Comparison of ENCODE assay signal across 9 cellular contexts in genomic region chr14:20624495-20625070, GRCh38. TPM values are rescaled to one million over a fixed set of nuclear protein-coding genes. Genes with fewer than 3 reads are reported as not detected.
DNase-seq lines count a peak whose midpoint lies in the region; ATAC-seq and TF ChIP-seq lines count a peak whose summit lies in the region.
"Had no signal": no experiment of that assay in that cellular context is flagged by ENCODE, and none has a peak within 500 bp of the region (broad histone marks: within the 10 kb centered on the region; RNA-seq: fewer than 3 reads in every experiment).

No MANE protein-coding gene starts in this region.

- 5% methylated on average over 22 of the region's 22 CpGs for WGBS in HUES64

- POLR2A ChIA-PET in activated CD4-positive, alpha-beta T cell treated with anti-CD3 and anti-CD28 coated beads for 36 hours (lab: Charles Lee) = no interaction called here

- intact Hi-C loops in activated CD4-positive, alpha-beta T cell treated with anti-CD3 and anti-CD28 coated beads for 36 hours (cut with DNase I, micrococcal nuclease) = loop anchor here (1.0 kb wide), 3 partner anchors 9 to 59 kb away; no protein-coding TSS in a partner anchor
- intact Hi-C loops in mucosa of descending colon (cut with DNase I, micrococcal nuclease) (no loop called here), upper lobe of right lung (cut with DNase I) (no loop called here)

- TF ChIP-seq CTCF in epithelial cell of esophagus (IDR thresholded peaks at IDR 0.05; ENCODE audit: insufficient read depth, low read depth, low read length, missing control alignments) (no peak), mucosa of descending colon (IDR thresholded peaks at IDR 0.05) (no peak), upper lobe of right lung (IDR thresholded peaks at IDR 0.05) (no peak), GM13977 (IDR thresholded peaks at IDR 0.05; ENCODE audit: extremely low read depth, insufficient read depth, missing control alignments) (no peak)

- peak overlapping the region; percentile 84 for H3K27ac Mint-ChIP-seq in activated CD4-positive, alpha-beta T cell treated with anti-CD3 and anti-CD28 coated beads for 36 hours

- no peaks in the 10 kb centered on the region for H3K9me3 ChIP-seq in HUES64 (ENCODE audit: insufficient read depth, low read depth, low read length)
- no peaks in the 10 kb centered on the region for H3K9me3 ChIP-seq in mucosa of descending colon
- no peaks in the 10 kb centered on the region for H3K9me3 ChIP-seq in upper lobe of right lung
- H3K9me3 ChIP-seq: uterus had no signal

- peak overlapping the region; percentile 71 for H3K4me3 Mint-ChIP-seq in activated CD4-positive, alpha-beta T cell treated with anti-CD3 and anti-CD28 coated beads for 36 hours

- in situ Hi-C loops in GM13977 (cut with MboI; ENCODE audit: low pct_unique_long_range_greater_than_20kb, low sequenced_read_pairs, unreplicated experiment) = no loop called here

- H3K36me3 ChIP-seq in HUES64 (ENCODE audit: insufficient read depth, low read length) (no peaks in the 10 kb centered on the region), mucosa of descending colon (ENCODE audit: low read depth) (no peaks in the 10 kb centered on the region), upper lobe of right lung (no peaks in the 10 kb centered on the region)
- H3K36me3 ChIP-seq: uterus had no signal

- DNase-seq in activated CD4-positive, alpha-beta T cell treated with anti-CD3 and anti-CD28 coated beads for 36 hours = peak; percentile 67
- DNase-seq in epithelial cell of esophagus (ENCODE audit: low read depth) (peak; percentile 93), mucosa of descending colon (peak; percentile 80 to 84 (median 81)), upper lobe of right lung (peak; percentile 86), GM13977 (ENCODE audit: low spot score) (no peak)

- peaks cover 31% of the 10 kb centered on the region for H3K27me3 Mint-ChIP-seq in activated CD4-positive, alpha-beta T cell treated with anti-CD3 and anti-CD28 coated beads for 36 hours

- peak; percentile 48 for ATAC-seq in GM18502 (IDR thresholded peaks at IDR 0.05; ENCODE audit: poor library complexity, unreplicated experiment)
- ATAC-seq in activated CD4-positive, alpha-beta T cell treated with anti-CD3 and anti-CD28 coated beads for 36 hours = peak; percentile 34
- peak; percentile 96 for ATAC-seq in mucosa of descending colon
- peak; percentile 87 for ATAC-seq in upper lobe of right lung
- ATAC-seq in HG02623 (IDR thresholded peaks at IDR 0.05; ENCODE audit: unreplicated experiment) = no peak

- peaks cover 2% of the 10 kb centered on the region for H3K9me3 Mint-ChIP-seq in activated CD4-positive, alpha-beta T cell treated with anti-CD3 and anti-CD28 coated beads for 36 hours (ENCODE audit: low read depth)

- H3K9ac ChIP-seq in HUES64 (ENCODE audit: low read depth, low read length) = peak overlapping the region; percentile 25

- H3K27ac ChIP-seq in HUES64 (ENCODE audit: low read depth, low read length) (peak overlapping the region; percentile 14; the same call in 1 of the 2 replicates), upper lobe of right lung (no peak overlapping the region)

- H3K4me1 ChIP-seq in HUES64 (ENCODE audit: insufficient read depth, low read length) = peaks cover 13% of the 10 kb centered on the region
- peaks cover 9% of the 10 kb centered on the region for H3K4me1 ChIP-seq in mucosa of descending colon (ENCODE audit: low read depth)
- peaks cover 14% of the 10 kb centered on the region for H3K4me1 ChIP-seq in upper lobe of right lung

- peaks cover 29% of the 10 kb centered on the region for H3K27me3 ChIP-seq in HUES64 (ENCODE audit: insufficient read depth, low read length)
- peaks cover 22% of the 10 kb centered on the region for H3K27me3 ChIP-seq in upper lobe of right lung
- H3K27me3 ChIP-seq: uterus had no signal

- H3K4me3 ChIP-seq in HUES64 (ENCODE audit: low read length) (peak overlapping the region; percentile 71), epithelial cell of esophagus (ENCODE audit: low read length) (peak overlapping the region; percentile 62), mucosa of descending colon (no peak overlapping the region), upper lobe of right lung (peak overlapping the region; percentile 39)

- H3K36me3 Mint-ChIP-seq in activated CD4-positive, alpha-beta T cell treated with anti-CD3 and anti-CD28 coated beads for 36 hours (ENCODE audit: low read depth) = peaks cover 3% of the 10 kb centered on the region

- H3K4me1 Mint-ChIP-seq in activated CD4-positive, alpha-beta T cell treated with anti-CD3 and anti-CD28 coated beads for 36 hours = peaks cover 68% of the 10 kb centered on the region

- CTCF ChIA-PET in activated CD4-positive, alpha-beta T cell treated with anti-CD3 and anti-CD28 coated beads for 36 hours (lab: Charles Lee) = interaction anchor here (1.4 to 2.4 kb wide), 3 partner anchors 10 to 66 kb away, joined by 6 to 9 read pairs (median 6); no protein-coding TSS in a partner anchor

RNA-seq across cellular contexts. Expression of gene OR6S1, which starts 16.9 kb away (rescaled TPM):
- polyA plus RNA-seq in HUES64 (2013, experiment 1 of 2) = not detected
- polyA plus RNA-seq in HUES64 (2013, experiment 2 of 2) = not detected
- not detected for total RNA-seq in activated CD4-positive, alpha-beta T cell treated with anti-CD3 and anti-CD28 coated beads for 36 hours
- not detected for total RNA-seq in mucosa of descending colon
- total RNA-seq in upper lobe of right lung = not detected
- total RNA-seq: uterus had no signal

RNA-seq across cellular contexts. Expression of gene RNASE12, which starts 33.4 kb away (rescaled TPM):
- polyA plus RNA-seq in HUES64 (2013, experiment 1 of 2) = not detected
- polyA plus RNA-seq in HUES64 (2013, experiment 2 of 2) = not detected
- total RNA-seq in activated CD4-positive, alpha-beta T cell treated with anti-CD3 and anti-CD28 coated beads for 36 hours = not detected
- not detected for total RNA-seq in mucosa of descending colon
- total RNA-seq in upper lobe of right lung = not detected
- total RNA-seq: uterus had no signal

RNA-seq across cellular contexts. Expression of gene RNASE11, which starts 36.8 kb away (rescaled TPM):
- polyA plus RNA-seq in HUES64 (2013, experiment 1 of 2) = not detected
- polyA plus RNA-seq in HUES64 (2013, experiment 2 of 2) = not detected
- not detected for total RNA-seq in activated CD4-positive, alpha-beta T cell treated with anti-CD3 and anti-CD28 coated beads for 36 hours
- not detected for total RNA-seq in mucosa of descending colon
- total RNA-seq in upper lobe of right lung = not detected
- total RNA-seq: uterus had no signal

RNA-seq across cellular contexts. Expression of gene RNASE4, which starts 59.8 kb away (rescaled TPM):
- polyA plus RNA-seq in HUES64 (2013, experiment 1 of 2) = 0.20 TPM
- 1.1 TPM for polyA plus RNA-seq in HUES64 (2013, experiment 2 of 2)
- total RNA-seq in activated CD4-positive, alpha-beta T cell treated with anti-CD3 and anti-CD28 coated beads for 36 hours = under 1 TPM; 0.37 to 0.50 TPM
- total RNA-seq in mucosa of descending colon = 10 to 100 TPM; 35.9 to 37.4 (median 36.4) TPM
- total RNA-seq in upper lobe of right lung = 42.5 TPM

Comparison
In these comparisons a context has a peak if more than half of its experiments do, and no peak if none do; other contexts are left out.
1. intact Hi-C loops: an anchor here in activated CD4-positive, alpha-beta T cell treated with anti-CD3 and anti-CD28 coated beads for 36 hours (1.0 kb wide); none called in mucosa of descending colon and upper lobe of right lung.